In genomic region chr12:42698213-42698612, GRCh38 we compare ENCODE assay signal across 11 cellular contexts.
A peak's percentile ranks its signal among the peaks of the same experiment; 100 is the strongest.
DNase-seq lines count a peak whose midpoint lies in the region; ATAC-seq and TF ChIP-seq lines count a peak whose summit lies in the region.
"Had no signal": no experiment of that assay in that cellular context is flagged by ENCODE, and none has a peak within 500 bp of the region (broad histone marks: within the 10 kb centered on the region; RNA-seq: fewer than 3 reads in every experiment).

No MANE protein-coding gene starts in this region.

- WGBS in ovary, 3 donors = 52 to 81% (median 71%) methylated on average over 3 of the region's 3 CpGs

- H3K4me1 ChIP-seq in ovary (ENCODE audit: insufficient read depth) = no peaks in the 10 kb centered on the region

- TF ChIP-seq EP300 in ovary (IDR thresholded peaks at IDR 0.05) = peak; percentile 76

- TF ChIP-seq POLR2A in NB4 (IDR thresholded peaks at IDR 0.05; ENCODE audit: extremely low read depth, insufficient read length) = no peak
- TF ChIP-seq POLR2A in ovary (IDR thresholded peaks at IDR 0.05) = no peak

- DNase-seq in EH (ENCODE audit: low read depth) = peak; percentile 45
- DNase-seq in NB4 (ENCODE audit: low read depth) = peak; percentile 97
- DNase-seq in fibroblast of gingiva (ENCODE audit: low read depth) = peak; percentile 95
- DNase-seq in ovary = no peak
- no peak for DNase-seq in UCSD-AML1 (lab: John Stamatoyannopoulos, UW; ENCODE audit: unreplicated experiment)
- no peak for DNase-seq in glomerular visceral epithelial cell (ENCODE audit: extremely low spot score)
- no peak for DNase-seq in hepatic stellate cell (ENCODE audit: low spot score)
- DNase-seq: CD4-positive, alpha-beta memory T cell; NCI-H2171 treated with DMSO at 0.1 percent for 48 hours had no signal

- no peaks in the 10 kb centered on the region for H3K36me3 ChIP-seq in ovary

- intact Hi-C loops in ovary (cut with DNase I) = no loop called here

- no peak for ATAC-seq in GM19452 (IDR thresholded peaks at IDR 0.05; ENCODE audit: unreplicated experiment)

- H3K9me3 ChIP-seq in ovary = no peaks in the 10 kb centered on the region

- H3K4me3 ChIP-seq in NB4 (ENCODE audit: low read depth, low read length) = no peak overlapping the region
- H3K4me3 ChIP-seq in ovary = no peak overlapping the region
- H3K4me3 ChIP-seq: coronary artery had no signal

- no peaks in the 10 kb centered on the region for H3K27me3 ChIP-seq in ovary

- TF ChIP-seq CTCF in NB4 (IDR thresholded peaks at IDR 0.05; ENCODE audit: low read depth, low read length) = no peak
- TF ChIP-seq CTCF in ovary (IDR thresholded peaks at IDR 0.05) = no peak

- no peak overlapping the region for H3K27ac ChIP-seq in ovary
- H3K27ac ChIP-seq: coronary artery had no signal

Comparison
In these comparisons a context has a peak if more than half of its experiments do, and no peak if none do; other contexts are left out.
1. DNase-seq: peak in EH (single experiment), NB4 (single experiment) and fibroblast of gingiva (single experiment); none in ovary (0 of 5), UCSD-AML1 (single experiment), glomerular visceral epithelial cell (single experiment) and hepatic stellate cell (single experiment).